ENCODE assay signal across 13 cellular contexts in the genomic region with DNA sequence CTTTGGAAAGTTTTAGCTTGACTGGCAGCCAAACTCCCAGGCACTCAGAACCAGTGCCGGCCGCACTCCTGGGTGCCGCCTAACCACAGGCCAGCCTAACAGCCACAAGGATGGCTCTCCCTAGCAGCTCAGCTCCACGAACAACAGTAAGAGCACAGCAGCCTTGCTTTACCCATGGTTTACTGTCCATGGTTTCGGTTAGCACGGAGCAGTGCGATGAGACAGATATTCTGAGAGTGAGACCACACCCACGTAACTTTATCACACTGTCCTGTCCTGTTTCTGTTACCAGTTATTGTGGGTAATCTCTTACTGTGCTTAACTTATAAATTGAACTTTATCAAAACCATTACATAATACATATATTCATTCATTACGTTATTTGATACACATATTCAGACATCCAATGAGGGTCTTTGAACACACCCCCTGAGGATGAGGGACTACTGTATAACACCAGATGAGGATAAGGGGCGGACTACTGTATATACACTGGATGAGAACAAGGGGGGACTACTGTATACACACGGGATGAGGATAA. TPM values are rescaled to one million over a fixed set of nuclear protein-coding genes. Genes with fewer than 3 reads are reported as not detected.
DNase-seq lines count a peak whose midpoint lies in the region; ATAC-seq, FAIRE-seq and TF ChIP-seq lines count a peak whose summit lies in the region.
"Had no signal": no experiment of that assay in that cellular context is flagged by ENCODE, and none has a peak within 500 bp of the region (broad histone marks: within the 10 kb centered on the region; RNA-seq: fewer than 3 reads in every experiment).

No MANE protein-coding gene starts in this region.

- H3K27me3 Mint-ChIP-seq in natural killer cell treated with Interleukin-12 subunit alpha and Interleukin-12 subunit beta and Interleukin-15 and Interleukin-18, amount 100 ng/mL, for 72 hours = no peaks in the 10 kb centered on the region
- no peaks in the 10 kb centered on the region for H3K27me3 Mint-ChIP-seq in natural killer cell (ENCODE audit: low read depth in 2 of 2)
- H3K27me3 Mint-ChIP-seq: activated CD4-positive, alpha-beta memory T cell treated with anti-CD3 and anti-CD28 coated beads, Interleukin-2, amount 10 ng/mL, durations not matched to agents 7 days and 5 days had no signal

- no peak for FAIRE-seq in kidney (lab: Jason Lieb, UNC)

- H3K4me1 Mint-ChIP-seq in natural killer cell treated with Interleukin-12 subunit alpha and Interleukin-12 subunit beta and Interleukin-15 and Interleukin-18, amount 100 ng/mL, for 72 hours (ENCODE audit: low read depth in 2 of 2) = peaks cover 6 to 16% of the 10 kb centered on the region in 2 donors
- peaks cover 14 to 26% of the 10 kb centered on the region in 2 donors for H3K4me1 Mint-ChIP-seq in natural killer cell
- H3K4me1 Mint-ChIP-seq: neural crest cell had no signal

- TF ChIP-seq CTCF in natural killer cell (IDR thresholded peaks at IDR 0.05) (no peak), kidney (IDR thresholded peaks at IDR 0.05; ENCODE audit: borderline replicate concordance, extremely low read depth, insufficient read depth) (no peak), tibial artery (IDR thresholded peaks at IDR 0.05) (no peak)

- no peak overlapping the region for H3K4me3 Mint-ChIP-seq in natural killer cell treated with Interleukin-12 subunit alpha and Interleukin-12 subunit beta and Interleukin-15 and Interleukin-18, amount 100 ng/mL, for 72 hours
- no peak overlapping the region for H3K4me3 Mint-ChIP-seq in natural killer cell
- H3K4me3 Mint-ChIP-seq: activated CD4-positive, alpha-beta memory T cell treated with anti-CD3 and anti-CD28 coated beads, Interleukin-2, amount 10 ng/mL, durations not matched to agents 7 days and 5 days; neural crest cell had no signal

- H3K27me3 ChIP-seq in tibial artery = no peaks in the 10 kb centered on the region
- H3K27me3 ChIP-seq: thyroid gland had no signal

- in situ Hi-C loops in SK-MEL-5 (cut with HindIII; ENCODE audit: low pct_unique_long_range_greater_than_20kb, low sequenced_read_pairs) = no loop called here

- H3K9ac ChIP-seq in kidney (ENCODE audit: low read length in 2 of 2) = no peak overlapping the region

- H3K27ac ChIP-seq in kidney (ENCODE audit: low read depth in 2 of 2, low read length in 2 of 2) (no peak overlapping the region), tibial artery (no peak overlapping the region)
- H3K27ac ChIP-seq: thyroid gland had no signal

- H3K4me1 ChIP-seq in kidney (ENCODE audit: control insufficient read depth in 1 of 2, insufficient read depth in 1 of 2, low read depth in 1 of 2, low read length in 2 of 2) (peaks cover 0 to 9% of the 10 kb centered on the region in 2 donors), tibial artery (peaks cover 0 to 15% (median under 1%) of the 10 kb centered on the region in 4 donors)

- no peak overlapping the region for H3K27ac Mint-ChIP-seq in natural killer cell treated with Interleukin-12 subunit alpha and Interleukin-12 subunit beta and Interleukin-15 and Interleukin-18, amount 100 ng/mL, for 72 hours
- no peak overlapping the region for H3K27ac Mint-ChIP-seq in natural killer cell

- ATAC-seq in natural killer cell treated with Interleukin-12 subunit alpha and Interleukin-12 subunit beta and Interleukin-15 and Interleukin-18, amount 100 ng/mL, for 72 hours = no peak
- ATAC-seq in natural killer cell (no peak), HG02763 (IDR thresholded peaks at IDR 0.05; ENCODE audit: unreplicated experiment) (no peak)
- ATAC-seq: right cardiac atrium had no signal

- H3K36me3 ChIP-seq in kidney (ENCODE audit: control insufficient read depth in 1 of 2, insufficient read depth in 2 of 2, low read length in 2 of 2) (peaks cover 29 to 60% of the 10 kb centered on the region in 2 donors), tibial artery (peaks cover 64 to 80% (median 76%) of the 10 kb centered on the region in 3 donors)

- H3K9me3 ChIP-seq in kidney (ENCODE audit: control insufficient read depth in 1 of 2, low read length in 2 of 2) = no peaks in the 10 kb centered on the region
- H3K9me3 ChIP-seq in tibial artery = no peaks in the 10 kb centered on the region
- H3K9me3 ChIP-seq: thyroid gland had no signal

- intact Hi-C loops in natural killer cell (cut with micrococcal nuclease) = no loop called here
- intact Hi-C loops in kidney (cut with DNase I) = no loop called here
- intact Hi-C loops in tibial artery (cut with DNase I; ENCODE audit: low total_unique reads) = no loop called here

- H3K4me3 ChIP-seq in kidney (ENCODE audit: low read length in 2 of 2) = no peak overlapping the region
- no peak overlapping the region for H3K4me3 ChIP-seq in tibial artery
- H3K4me3 ChIP-seq: thyroid gland had no signal

- no peaks in the 10 kb centered on the region for H3K9me3 Mint-ChIP-seq in natural killer cell treated with Interleukin-12 subunit alpha and Interleukin-12 subunit beta and Interleukin-15 and Interleukin-18, amount 100 ng/mL, for 72 hours
- no peaks in the 10 kb centered on the region for H3K9me3 Mint-ChIP-seq in natural killer cell
- H3K9me3 Mint-ChIP-seq: activated CD4-positive, alpha-beta memory T cell treated with anti-CD3 and anti-CD28 coated beads, Interleukin-2, amount 10 ng/mL, durations not matched to agents 7 days and 5 days had no signal

- H3K36me3 Mint-ChIP-seq in natural killer cell treated with Interleukin-12 subunit alpha and Interleukin-12 subunit beta and Interleukin-15 and Interleukin-18, amount 100 ng/mL, for 72 hours = no peaks in the 10 kb centered on the region
- no peaks in the 10 kb centered on the region for H3K36me3 Mint-ChIP-seq in natural killer cell

- peak; percentile 44 for DNase-seq in natural killer cell treated with Interleukin-12 subunit alpha and Interleukin-12 subunit beta and Interleukin-15 and Interleukin-18, amount 100 ng/mL, for 72 hours (ENCODE audit: low spot score)
- DNase-seq in natural killer cell = no peak
- peak; percentile 31 for DNase-seq in SK-MEL-5 (ENCODE audit: low read depth, low spot score)
- peak; percentile 39 for DNase-seq in kidney
- no peak for DNase-seq in tibial artery
- no peak for DNase-seq in EL
- no peak for DNase-seq in NCI-H1105 treated with DMSO at 0.1 percent for 48 hours (lab: John Stamatoyannopoulos, UW)
- DNase-seq: activated CD4-positive, alpha-beta memory T cell treated with anti-CD3 and anti-CD28 coated beads, Interleukin-2, amount 10 ng/mL, durations not matched to agents 7 days and 5 days; stimulated activated CD4-positive, alpha-beta T cell treated with anti-CD3 and anti-CD28 coated beads, Interleukin-2, amount 100 ng/mL, for 24 hours; thyroid gland had no signal

RNA-seq across cellular contexts. Expression of a gene that starts 12.4 kb away (rescaled TPM):
- total RNA-seq in natural killer cell treated with Interleukin-12 subunit alpha and Interleukin-12 subunit beta and Interleukin-15 and Interleukin-18, amount 100 ng/mL, for 72 hours = 100 to 1,000 TPM; 112 to 178 TPM
- total RNA-seq in natural killer cell (100 to 1,000 TPM in 1 of 3 donors, 10 to 100 TPM in 2; 67.1 to 105 (median 97.5) TPM), kidney (96.6 TPM)
- 587 and 632 TPM in 2 replicates for total RNA-seq in SK-MEL-5 (2014; rRNA removed; shearing (Covaris generic))
- polyA plus RNA-seq in SK-MEL-5 (2015; cell fraction: cytosol; rRNA removed) = 423 and 440 TPM in 2 replicates
- polyA plus RNA-seq in SK-MEL-5 (2015; cell fraction: nucleus; rRNA removed) = 193 and 205 TPM in 2 replicates
- polyA plus RNA-seq in kidney (ENCODE audit: insufficient read depth, low read depth, low replicate concordance) = 135 TPM

RNA-seq across cellular contexts. Expression of a gene that starts 37.7 kb away (rescaled TPM):
- total RNA-seq in natural killer cell treated with Interleukin-12 subunit alpha and Interleukin-12 subunit beta and Interleukin-15 and Interleukin-18, amount 100 ng/mL, for 72 hours = 1 to 10 TPM in 1 of 2 donors, not detected in 1; 1.3 TPM
- total RNA-seq in natural killer cell = not detected
- total RNA-seq in SK-MEL-5 (2014; rRNA removed; shearing (Covaris generic)) = 0.35 and 0.42 TPM in 2 replicates
- polyA plus RNA-seq in SK-MEL-5 (2015; cell fraction: cytosol; rRNA removed) = 0.92 and 1.4 TPM in 2 replicates
- polyA plus RNA-seq in SK-MEL-5 (2015; cell fraction: nucleus; rRNA removed) = 28.3 and 30.7 TPM in 2 replicates
- total RNA-seq in kidney = 0.91 TPM
- not detected for polyA plus RNA-seq in kidney (ENCODE audit: insufficient read depth, low read depth, low replicate concordance)
- total RNA-seq: right cardiac atrium, thyroid gland had no signal
- polyA plus RNA-seq: right cardiac atrium had no signal

Comparison
In these comparisons a context has a peak if more than half of its experiments do, and no peak if none do; other contexts are left out.
1. DNase-seq: peak in natural killer cell treated with Interleukin-12 subunit alpha and Interleukin-12 subunit beta and Interleukin-15 and Interleukin-18, amount 100 ng/mL, for 72 hours (single experiment), SK-MEL-5 (single experiment) and kidney (single experiment); none in natural killer cell (single experiment), tibial artery (0 of 2), EL (single experiment) and NCI-H1105 treated with DMSO at 0.1 percent for 48 hours (single experiment).